In genomic region chr7:151168787-151169162, GRCh38 we compare ENCODE assay signal across 1 cellular context.
TF ChIP-seq lines count a peak whose summit lies in the region.

No MANE protein-coding gene starts in this region.

TF ChIP-seq in GM23338, 12 proteins besides CTCF, POLR2A, EP300 and RAD21 (continued from another document):
- TF ChIP-seq CREB1 (CRISPR knock-in tag; IDR thresholded peaks at IDR 0.05; ENCODE audit: low read depth): no peak
- TF ChIP-seq ZNF331 (CRISPR knock-in tag; IDR thresholded peaks at IDR 0.05; ENCODE audit: low read depth): no peak
- TF ChIP-seq JUNB (IDR thresholded peaks at IDR 0.05; ENCODE audit: unreplicated experiment): no peak
- TF ChIP-seq ETS1 (IDR thresholded peaks at IDR 0.05): no peak
- no peak for TF ChIP-seq ZNF114 (CRISPR knock-in tag; IDR thresholded peaks at IDR 0.05)
